ENCODE assay signal across 11 cellular contexts in the genomic region with DNA sequence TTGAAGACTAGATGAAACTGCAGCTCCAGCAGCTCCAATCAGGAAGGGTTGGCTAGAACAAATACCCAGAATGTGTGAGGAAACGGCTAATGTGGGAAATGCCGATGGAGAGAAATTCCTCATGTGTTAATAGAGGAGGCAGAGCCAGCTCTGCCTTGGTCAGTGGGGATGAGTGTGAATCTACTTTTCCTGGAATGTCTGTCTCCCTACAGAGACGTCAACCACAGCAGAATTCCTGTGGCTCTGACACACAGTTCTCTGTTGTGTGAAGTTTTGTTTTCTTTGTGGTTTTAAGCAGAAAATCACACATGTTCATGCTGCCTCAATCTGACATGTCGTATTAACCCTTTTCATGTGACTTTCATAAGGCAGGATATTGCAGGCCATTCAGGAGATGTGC.
DNase-seq lines count a peak whose midpoint lies in the region; ATAC-seq and TF ChIP-seq lines count a peak whose summit lies in the region.
"Had no signal": no experiment of that assay in that cellular context is flagged by ENCODE, and none has a peak within 500 bp of the region (broad histone marks: within the 10 kb centered on the region; RNA-seq: fewer than 3 reads in every experiment).

No MANE protein-coding gene starts in this region.

- no peak overlapping the region for H3K4me3 Mint-ChIP-seq in Caco-2 (ENCODE audit: unreplicated experiment)
- H3K4me3 Mint-ChIP-seq: CD8-positive, alpha-beta T cell had no signal

- H3K9me3 ChIP-seq in SJCRH30 (replicated peaks) (no peaks in the 10 kb centered on the region), Caco-2 (0 out of 2 replicates have a peak, but pooled peaks cover 3% of the 10 kb centered on the region)
- H3K9me3 ChIP-seq: neutrophil had no signal

- POLR2A ChIA-PET in Caco-2 (lab: Charles Lee): no interaction called here

- no TSS peak for BruUV-seq in Caco-2 (replicated peaks; lab: Mats Ljungman, UMichigan)

- no peaks in the 10 kb centered on the region for H3K27me3 Mint-ChIP-seq in Caco-2 (ENCODE audit: insufficient read depth, unreplicated experiment)

- no peak for ATAC-seq in left colon
- ATAC-seq: CD8-positive, alpha-beta T cell had no signal

- H3K27ac ChIP-seq in SJCRH30: peak overlapping the region; percentile 44
- H3K27ac ChIP-seq: neutrophil had no signal

- intact Hi-C loops in Caco-2 (cut with micrococcal nuclease; ENCODE audit: unreplicated experiment) (no loop called here), left colon (cut with DNase I, micrococcal nuclease) (no loop called here)

- DNase-seq in ELR (ENCODE audit: low read depth) (peak; percentile 84), SJCRH30 (peak; percentile 72 to 78), epithelial cell of proximal tubule (ENCODE audit: low read depth) (peak; percentile 91), non-pigmented ciliary epithelial cell (ENCODE audit: low read depth) (peak; percentile 98), Caco-2 (no peak), NCI-H2029 (lab: John Stamatoyannopoulos, UW) (no peak), left colon (no peak), UCSD-AML1 (lab: John Stamatoyannopoulos, UW; ENCODE audit: unreplicated experiment) (no peak)
- DNase-seq: CD8-positive, alpha-beta T cell; stimulated activated CD4-positive, alpha-beta T cell treated with anti-CD3 and anti-CD28 coated beads, Interleukin-2, amount 100 ng/mL, for 48 hours had no signal

- H3K27me3 ChIP-seq in SJCRH30 (no peaks in the 10 kb centered on the region), Caco-2 (replicated peaks; ENCODE audit: control insufficient read depth, insufficient read depth, low read length) (no peaks in the 10 kb centered on the region)
- H3K27me3 ChIP-seq: neutrophil had no signal

- H3K4me3 ChIP-seq in SJCRH30 (no peak overlapping the region), epithelial cell of proximal tubule (ENCODE audit: low read depth, low read length) (no peak overlapping the region), Caco-2 (ENCODE audit: low read depth, low read length) (no peak overlapping the region)

- H3K36me3 Mint-ChIP-seq in Caco-2 (ENCODE audit: insufficient read depth, unreplicated experiment): no peaks in the 10 kb centered on the region
- H3K36me3 Mint-ChIP-seq: CD8-positive, alpha-beta T cell had no signal

- peaks cover 8% of the 10 kb centered on the region for H3K9me3 Mint-ChIP-seq in Caco-2 (ENCODE audit: unreplicated experiment)
- H3K9me3 Mint-ChIP-seq: CD8-positive, alpha-beta T cell had no signal

- H3K4me1 Mint-ChIP-seq in Caco-2 (ENCODE audit: low read depth, unreplicated experiment): peaks cover 41% of the 10 kb centered on the region

- no peak for TF ChIP-seq CTCF in epithelial cell of proximal tubule (conservative IDR thresholded peaks at IDR 0.05; ENCODE audit: low read depth, low read length)
- TF ChIP-seq CTCF in Caco-2 (IDR thresholded peaks at IDR 0.05; ENCODE audit: insufficient read depth in 1 of 2, low read depth in 1 of 2, low read length in 1 of 2, severe bottlenecking in 1 of 2, unreplicated experiment in 1 of 2): no peak

- H3K27ac Mint-ChIP-seq in Caco-2 (ENCODE audit: unreplicated experiment): no peak overlapping the region
- H3K27ac Mint-ChIP-seq: CD8-positive, alpha-beta T cell had no signal

- H3K36me3 ChIP-seq in SJCRH30: no peaks in the 10 kb centered on the region
- no peaks in the 10 kb centered on the region for H3K36me3 ChIP-seq in Caco-2 (ENCODE audit: control insufficient read depth, insufficient read depth, low read length)
- H3K36me3 ChIP-seq: neutrophil had no signal

- H3K4me1 ChIP-seq in SJCRH30 (peaks cover 19% of the 10 kb centered on the region), Caco-2 (peaks cover 31% of the 10 kb centered on the region)

- CTCF ChIA-PET in Caco-2 (lab: Charles Lee): no interaction called here

Comparison
In these comparisons a context has a peak if more than half of its experiments do, and no peak if none do; other contexts are left out.
1. DNase-seq: peak in ELR (single experiment), SJCRH30 (2 of 2), epithelial cell of proximal tubule (single experiment) and non-pigmented ciliary epithelial cell (single experiment); none in Caco-2 (0 of 2), NCI-H2029 (single experiment), left colon (0 of 2) and UCSD-AML1 (single experiment).